8 cellular contexts compared by ENCODE assay signal in genomic region chr7:130071701-130072622, GRCh38. TPM values are rescaled to one million over a fixed set of nuclear protein-coding genes. Genes with fewer than 3 reads are reported as not detected.
DNase-seq lines count a peak whose midpoint lies in the region; TF ChIP-seq lines count a peak whose summit lies in the region.

No MANE protein-coding gene starts in this region.

- no peaks in the 10 kb centered on the region for H3K27me3 Mint-ChIP-seq in nephron (ENCODE audit: low read depth)

- peak; percentile 47 for DNase-seq in activated gamma-delta T cell treated with Interleukin-2 at 50 U/mL for 16 hours
- no peak for DNase-seq in activated gamma-delta T cell (lab: John Stamatoyannopoulos, UW)
- peak; percentile 86 for DNase-seq in KBM-7
- peak; percentile 66 for DNase-seq in OCI-M2 (lab: John Stamatoyannopoulos, UW; ENCODE audit: unreplicated experiment)
- DNase-seq in activated T-helper 1 cell treated with Interleukin-2 at 50 U/mL for 16 hours (ENCODE audit: low read depth), result peak; percentile 33
- peak; percentile 91 for DNase-seq in fibroblast of the aortic adventitia (ENCODE audit: low read depth)
- DNase-seq in superior temporal gyrus (ENCODE audit: extremely low spot score), result peak; percentile 97

- peak overlapping the region; percentile 96 for H3K4me3 ChIP-seq in fibroblast of the aortic adventitia (ENCODE audit: low read depth, low read length)

- peak; percentile 96 for TF ChIP-seq CTCF in fibroblast of the aortic adventitia (IDR thresholded peaks at IDR 0.05; ENCODE audit: insufficient read depth, low read length)
- peak; percentile 94 to 98 (median 94) for TF ChIP-seq CTCF in nephron (IDR thresholded peaks at IDR 0.05; ENCODE audit: unreplicated experiment in 3 of 3)

- in situ Hi-C loops in KBM-7 (cut with MboI; ENCODE audit: low pct_unique_long_range_greater_than_20kb, low sequenced_read_pairs), result loop anchor here (25.0 kb wide), 1 partner anchor 665 kb away; the partner anchor contains the start of gene KLF14

- H3K9me3 Mint-ChIP-seq in nephron, result no peaks in the 10 kb centered on the region

- H3K27ac Mint-ChIP-seq in nephron, result peak overlapping the region; percentile 70 to 90 (median 89)

- H3K4me3 Mint-ChIP-seq in nephron, result peak overlapping the region; percentile 93 to 97 (median 95)

- H3K4me1 Mint-ChIP-seq in nephron, result peaks cover 51% of the 10 kb centered on the region

- H3K36me3 Mint-ChIP-seq in nephron (ENCODE audit: low read depth), result peaks cover 9% of the 10 kb centered on the region

RNA-seq across cellular contexts. Expression of gene KLHDC10, which starts 1.6 kb away (rescaled TPM):
- 27.2 and 45.5 TPM in 2 replicates for total RNA-seq in fibroblast of the aortic adventitia (ENCODE audit: low replicate concordance)

RNA-seq across cellular contexts. Expression of gene ZC3HC1, which starts 20.8 kb away (rescaled TPM):
- 11.3 and 13.6 TPM in 2 replicates for total RNA-seq in fibroblast of the aortic adventitia (ENCODE audit: low replicate concordance)
